1 cellular context compared by ENCODE assay signal in genomic region chr14:52706724-52707706, GRCh38.
A peak's percentile ranks its signal among the peaks of the same experiment; 100 is the strongest.
TF ChIP-seq lines count a peak whose summit lies in the region.

PSMC6 (plus strand) TSS chr14:52707200; CDS start chr14:52707220, 20 bp downstream.

TF ChIP-seq in K562, 482 proteins besides CTCF, POLR2A, EP300 and RAD21 (continued from another document and continues in another):
- no peak for TF ChIP-seq CREB3L1 (IDR thresholded peaks at IDR 0.05; ENCODE audit: borderline replicate concordance, low read depth)
- no peak for TF ChIP-seq ZNF324 (CRISPR knock-in tag; IDR thresholded peaks at IDR 0.05)
- TF ChIP-seq SUPT5H (IDR thresholded peaks at IDR 0.05), result peak; percentile 89
- no peak for TF ChIP-seq COPS2 (conservative IDR thresholded peaks at IDR 0.05)
- peak; percentile 92 for TF ChIP-seq PHF8 (IDR thresholded peaks at IDR 0.05; ENCODE audit: borderline replicate concordance, low read length)
- no peak for TF ChIP-seq SMARCC2 (IDR thresholded peaks at IDR 0.05; ENCODE audit: low read depth)
- peak; percentile 32; the same call in 1 of the 2 replicates for TF ChIP-seq NKRF (IDR thresholded peaks at IDR 0.05; ENCODE audit: borderline replicate concordance)
- TF ChIP-seq CREM (IDR thresholded peaks at IDR 0.05; ENCODE audit: low read depth), result peak; percentile 41
- peak; percentile 36; the same call in 1 of the 2 replicates for TF ChIP-seq HCFC1 (IDR thresholded peaks at IDR 0.05; ENCODE audit: low read depth, low read length)
- TF ChIP-seq HDAC1 (IDR thresholded peaks at IDR 0.05), result 0 out of 4 replicates have a peak, but pooled peaks of 1 of the 2 experiments have one; percentile 39
- peak; percentile 50; the same call in 1 of the 2 replicates for TF ChIP-seq TFAP4 (CRISPR knock-in tag; IDR thresholded peaks at IDR 0.05; ENCODE audit: borderline replicate concordance)
- 0 out of 4 replicates have a peak, but pooled peaks of 1 of the 2 experiments have one; percentile 11 for TF ChIP-seq FOXK2 (conservative IDR thresholded peaks at IDR 0.05 in 1 of 2, IDR thresholded peaks at IDR 0.05 in 1 of 2; ENCODE audit: low read depth in 2 of 2)
- TF ChIP-seq MXI1 (IDR thresholded peaks at IDR 0.05; ENCODE audit: low read depth, low read length), result 0 out of 2 replicates have a peak, but pooled peaks have one; percentile 6
- TF ChIP-seq POLR2G (IDR thresholded peaks at IDR 0.05; ENCODE audit: low read depth, low read length), result peak; percentile 60; the same call in 1 of the 2 replicates
- peak; percentile 85 for TF ChIP-seq NFRKB (IDR thresholded peaks at IDR 0.05; ENCODE audit: low read depth)
- TF ChIP-seq SIN3A (IDR thresholded peaks at IDR 0.05; ENCODE audit: borderline replicate concordance in 2 of 2, control insufficient read depth in 1 of 2, low read depth in 2 of 2, low read length in 2 of 2), result peak; percentile 13 to 56; a peak in 2 of 4 replicates
- TF ChIP-seq ADNP (tag; IDR thresholded peaks at IDR 0.05), result no peak
- TF ChIP-seq ZNF146 (CRISPR knock-in tag; IDR thresholded peaks at IDR 0.05; ENCODE audit: unreplicated experiment), result no peak
- TF ChIP-seq NR2C2 (CRISPR knock-in tag; IDR thresholded peaks at IDR 0.05), result no peak
- peak; percentile 83 for TF ChIP-seq NR2C2 (tag; IDR thresholded peaks at IDR 0.05)
- TF ChIP-seq ZNF140 (CRISPR knock-in tag; IDR thresholded peaks at IDR 0.05), result no peak
- peak in 1 of 2 experiments; percentile 40; a peak in 1 of 4 replicates for TF ChIP-seq ARNT (IDR thresholded peaks at IDR 0.05)
- peak; percentile 94 for TF ChIP-seq POLR2AphosphoS5 (IDR thresholded peaks at IDR 0.05; ENCODE audit: control insufficient read depth, insufficient read depth, low read depth, low read length)
- peak; percentile 61; the same call in 1 of the 2 replicates for TF ChIP-seq ZNF766 (CRISPR knock-in tag; conservative IDR thresholded peaks at IDR 0.05)
- peak; percentile 75 for TF ChIP-seq SMAD1 (IDR thresholded peaks at IDR 0.05; ENCODE audit: low read depth, low read length, partially characterized antibody)
- no peak for TF ChIP-seq NRF1 (conservative IDR thresholded peaks at IDR 0.05 in 1 of 2, IDR thresholded peaks at IDR 0.05 in 1 of 2)
- 0 out of 2 replicates have a peak, but pooled peaks have one; percentile 38 for TF ChIP-seq GTF2E2 (tag; IDR thresholded peaks at IDR 0.05)
- TF ChIP-seq ZNF316 (IDR thresholded peaks at IDR 0.05), result peak; percentile 18
- TF ChIP-seq OTX1 (CRISPR knock-in tag; IDR thresholded peaks at IDR 0.05), result no peak
- no peak for TF ChIP-seq CUX1 (CRISPR knock-in tag; IDR thresholded peaks at IDR 0.05)
- peak; percentile 81 for TF ChIP-seq GABPB1 (CRISPR knock-in tag; IDR thresholded peaks at IDR 0.05)
- TF ChIP-seq TOE1 (IDR thresholded peaks at IDR 0.05; ENCODE audit: borderline replicate concordance), result 0 out of 2 replicates have a peak, but pooled peaks have one; percentile 4
- no peak for TF ChIP-seq TOE1 (CRISPR knock-in tag; IDR thresholded peaks at IDR 0.05; ENCODE audit: borderline replicate concordance, low read depth)
- TF ChIP-seq TAF1 (IDR thresholded peaks at IDR 0.05; ENCODE audit: control insufficient read depth, extremely low read depth, insufficient read depth, low read length, severe bottlenecking), result peak; percentile 90
- TF ChIP-seq AFF4 (CRISPR knock-in tag; IDR thresholded peaks at IDR 0.05), result 0 out of 2 replicates have a peak, but pooled peaks have one; percentile 34
- TF ChIP-seq NR2F6 (CRISPR knock-in tag; IDR thresholded peaks at IDR 0.05), result no peak
- peak; percentile 78 for TF ChIP-seq EP400 (IDR thresholded peaks at IDR 0.05)
- TF ChIP-seq U2AF2 (optimal IDR thresholded peaks at IDR 0.05; ENCODE audit: low read depth, low read length), result no peak
- TF ChIP-seq YY1 (IDR thresholded peaks at IDR 0.05; ENCODE audit: borderline replicate concordance in 1 of 3, control insufficient read depth in 1 of 3, extremely low read depth in 1 of 3, insufficient read depth in 3 of 3, insufficient read length in 1 of 3, insufficient replicate concordance in 2 of 3, low read depth in 1 of 3, low read length in 2 of 3), result peak; percentile 64 to 97 (median 92)
- peak; percentile 39 for TF ChIP-seq MAFG (tag; conservative IDR thresholded peaks at IDR 0.05)
- TF ChIP-seq CBX1 (IDR thresholded peaks at IDR 0.05; ENCODE audit: low read depth), result no peak
- TF ChIP-seq TAF9B (IDR thresholded peaks at IDR 0.05; ENCODE audit: partially characterized antibody), result peak; percentile 67
- peak; percentile 41 for TF ChIP-seq HMGN3 (IDR thresholded peaks at IDR 0.05; ENCODE audit: borderline replicate concordance, extremely low read depth, insufficient read length, low read depth, low read length)
- TF ChIP-seq KHSRP (IDR thresholded peaks at IDR 0.05), result no peak
- peak; percentile 71 for TF ChIP-seq RBBP5 (IDR thresholded peaks at IDR 0.05; ENCODE audit: borderline replicate concordance, insufficient read depth, low read length, poor library complexity, severe bottlenecking)
- no peak for TF ChIP-seq GTF3C2 (IDR thresholded peaks at IDR 0.05; ENCODE audit: borderline replicate concordance, extremely low read depth, insufficient read length)
- peak; percentile 54 for TF ChIP-seq VEZF1 (CRISPR knock-in tag; IDR thresholded peaks at IDR 0.05)
- 0 out of 2 replicates have a peak, but pooled peaks have one; percentile 6 for TF ChIP-seq SMAD3 (CRISPR knock-in tag; conservative IDR thresholded peaks at IDR 0.05)
- 0 out of 2 replicates have a peak, but pooled peaks have one; percentile 15 for TF ChIP-seq DMBX1 (CRISPR knock-in tag; IDR thresholded peaks at IDR 0.05; ENCODE audit: borderline replicate concordance)
